In the genomic region with DNA sequence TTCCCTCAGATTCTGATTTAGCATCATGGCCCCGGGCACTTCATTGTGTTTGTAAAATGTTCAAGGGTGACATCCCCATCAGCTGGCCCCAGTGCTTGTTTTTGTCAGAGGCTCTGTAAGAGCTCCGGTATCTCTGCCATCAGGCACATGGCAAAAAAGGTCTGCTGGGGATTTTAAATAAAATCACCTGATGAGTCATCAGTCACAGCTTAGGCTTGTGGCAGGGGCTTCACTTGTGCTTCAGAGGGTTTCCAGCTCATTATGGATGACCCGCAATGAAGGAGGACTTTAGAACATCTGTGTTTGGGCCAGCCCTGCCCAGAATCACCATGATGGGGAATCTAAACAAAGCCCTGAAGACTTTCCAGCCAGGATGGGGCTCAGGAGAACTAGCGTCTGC, we compare ENCODE assay signal across 24 cellular contexts.
DNase-seq lines count a peak whose midpoint lies in the region; ATAC-seq and TF ChIP-seq lines count a peak whose summit lies in the region.
"Had no signal": no experiment of that assay in that cellular context is flagged by ENCODE, and none has a peak within 500 bp of the region (broad histone marks: within the 10 kb centered on the region; RNA-seq: fewer than 3 reads in every experiment).

No MANE protein-coding gene starts in this region.

- POLR2A ChIA-PET in activated CD4-positive, alpha-beta T cell treated with anti-CD3 and anti-CD28 coated beads for 36 hours (lab: Charles Lee) = interaction anchor here (0.6 kb wide), 1 partner anchor 14 kb away, joined by 3 read pairs; no protein-coding TSS in a partner anchor

- peaks cover 11% of the 10 kb centered on the region for H3K4me1 Mint-ChIP-seq in activated CD4-positive, alpha-beta T cell treated with anti-CD3 and anti-CD28 coated beads for 36 hours
- H3K4me1 Mint-ChIP-seq in activated CD4-positive, alpha-beta T cell treated with anti-CD3 and anti-CD28 coated beads, Interleukin-2, amount 10 ng/mL, durations not matched to agents 24 days and 14 days = peaks cover 6% of the 10 kb centered on the region

- no peaks in the 10 kb centered on the region for H3K36me3 Mint-ChIP-seq in activated CD4-positive, alpha-beta T cell treated with anti-CD3 and anti-CD28 coated beads for 36 hours (ENCODE audit: low read depth)
- H3K36me3 Mint-ChIP-seq in activated CD4-positive, alpha-beta T cell treated with anti-CD3 and anti-CD28 coated beads, Interleukin-2, amount 10 ng/mL, durations not matched to agents 24 days and 14 days (ENCODE audit: low read depth) = no peaks in the 10 kb centered on the region
- H3K36me3 Mint-ChIP-seq: CD4-positive, CD25-positive, alpha-beta regulatory T cell had no signal

- ATAC-seq in activated CD4-positive, alpha-beta T cell treated with anti-CD3 and anti-CD28 coated beads for 36 hours = peak; percentile 49
- ATAC-seq in stimulated activated naive CD8-positive, alpha-beta T cell treated with anti-CD3 and anti-CD28 coated beads, Interleukin-15, Interleukin-2, amounts not matched to agents 100 U/mL and 50 U/mL, for 24 hours = peak; percentile 41
- ATAC-seq in left ventricle myocardium superior = no peak
- ATAC-seq: GM23338, HepG2, Panc1 had no signal

- H3K9me3 Mint-ChIP-seq in activated CD4-positive, alpha-beta T cell treated with anti-CD3 and anti-CD28 coated beads for 36 hours (ENCODE audit: low read depth) = peaks cover 3% of the 10 kb centered on the region
- peaks cover 17% of the 10 kb centered on the region for H3K9me3 Mint-ChIP-seq in activated CD4-positive, alpha-beta T cell treated with anti-CD3 and anti-CD28 coated beads, Interleukin-2, amount 10 ng/mL, durations not matched to agents 24 days and 14 days

- intact Hi-C loops in activated CD4-positive, alpha-beta T cell treated with anti-CD3 and anti-CD28 coated beads for 36 hours (cut with DNase I, micrococcal nuclease) = no loop called here
- intact Hi-C loops in activated CD4-positive, alpha-beta T cell treated with anti-CD3 and anti-CD28 coated beads, Interleukin-2, amount 10 ng/mL, durations not matched to agents 24 days and 14 days (cut with micrococcal nuclease) = no loop called here
- intact Hi-C loops in vagina (cut with DNase I) = no loop called here
- intact Hi-C loops in left ventricle myocardium superior (cut with micrococcal nuclease) = no loop called here

- no peak for TF ChIP-seq POLR2A in vagina (IDR thresholded peaks at IDR 0.05)

- peaks cover 4% of the 10 kb centered on the region for H3K27me3 Mint-ChIP-seq in activated CD4-positive, alpha-beta T cell treated with anti-CD3 and anti-CD28 coated beads for 36 hours
- H3K27me3 Mint-ChIP-seq in activated CD4-positive, alpha-beta T cell treated with anti-CD3 and anti-CD28 coated beads, Interleukin-2, amount 10 ng/mL, durations not matched to agents 24 days and 14 days = peaks cover 2% of the 10 kb centered on the region

- TF ChIP-seq CTCF in GM12865 (IDR thresholded peaks at IDR 0.05; ENCODE audit: insufficient read depth, low read depth, low read length, missing control alignments) = no peak
- TF ChIP-seq CTCF in vagina (IDR thresholded peaks at IDR 0.05) = no peak

- H3K9me3 ChIP-seq in vagina = no peaks in the 10 kb centered on the region
- H3K9me3 ChIP-seq: BLaER1, SK-N-SH had no signal

- H3K4me3 Mint-ChIP-seq in activated CD4-positive, alpha-beta T cell treated with anti-CD3 and anti-CD28 coated beads for 36 hours = no peak overlapping the region
- no peak overlapping the region for H3K4me3 Mint-ChIP-seq in activated CD4-positive, alpha-beta T cell treated with anti-CD3 and anti-CD28 coated beads, Interleukin-2, amount 10 ng/mL, durations not matched to agents 24 days and 14 days
- H3K4me3 Mint-ChIP-seq: GM23338, H9 had no signal

- no peak overlapping the region for H3K27ac ChIP-seq in vagina
- H3K27ac ChIP-seq: 22Rv1, BLaER1 had no signal

- H3K36me3 ChIP-seq in vagina = no peaks in the 10 kb centered on the region
- H3K36me3 ChIP-seq: BLaER1 had no signal

- H3K27ac Mint-ChIP-seq in activated CD4-positive, alpha-beta T cell treated with anti-CD3 and anti-CD28 coated beads for 36 hours = no peak overlapping the region
- no peak overlapping the region for H3K27ac Mint-ChIP-seq in activated CD4-positive, alpha-beta T cell treated with anti-CD3 and anti-CD28 coated beads, Interleukin-2, amount 10 ng/mL, durations not matched to agents 24 days and 14 days
- H3K27ac Mint-ChIP-seq: GM23338, H9 had no signal

- CTCF ChIA-PET in activated CD4-positive, alpha-beta T cell treated with anti-CD3 and anti-CD28 coated beads for 36 hours (lab: Charles Lee) = interaction anchor here (0.7 to 1.1 kb wide), 2 partner anchors 8 to 191 kb away, joined by 3 read pairs; no protein-coding TSS in a partner anchor

- H3K27me3 ChIP-seq in vagina = no peaks in the 10 kb centered on the region
- H3K27me3 ChIP-seq: BLaER1 had no signal

- no peak overlapping the region for H3K4me3 ChIP-seq in GM12865 (ENCODE audit: low read depth, low read length)
- no peak overlapping the region for H3K4me3 ChIP-seq in vagina
- H3K4me3 ChIP-seq: BLaER1, GM23338 had no signal

- no peak for DNase-seq in activated CD4-positive, alpha-beta T cell treated with anti-CD3 and anti-CD28 coated beads for 36 hours
- no peak for DNase-seq in activated CD4-positive, alpha-beta T cell treated with anti-CD3 and anti-CD28 coated beads, Interleukin-2, amount 10 ng/mL, durations not matched to agents 24 days and 14 days
- DNase-seq in GM12865 (ENCODE audit: low read depth) (peak; percentile 32), RPMI7951 (ENCODE audit: low read depth) (peak; percentile 48), vagina (ENCODE audit: extremely low spot score in 2 of 2) (no peak), A172 (ENCODE audit: low spot score) (no peak), left ventricle myocardium superior (no peak)
- no peak for DNase-seq in stimulated activated naive CD8-positive, alpha-beta T cell treated with anti-CD3 and anti-CD28 coated beads, Interleukin-15, Interleukin-2, amounts not matched to agents 100 U/mL and 50 U/mL, for 24 hours
- DNase-seq: CD4-positive, CD25-positive, alpha-beta regulatory T cell; DMS153; H9; KBM-7; MM.1S; NCI-H1694; NCI-H2029 treated with DMSO at 0.1 percent for 48 hours; NCI-H446 treated with DMSO at 0.1 percent for 48 hours; NCI-H526; SIG-M5; SK-N-SH had no signal

- H3K4me1 ChIP-seq in vagina = peaks cover 16% of the 10 kb centered on the region

Comparison
In these comparisons a context has a peak if more than half of its experiments do, and no peak if none do; other contexts are left out.
1. DNase-seq: peak in GM12865 (single experiment) and RPMI7951 (single experiment); none in activated CD4-positive, alpha-beta T cell treated with anti-CD3 and anti-CD28 coated beads for 36 hours (single experiment), activated CD4-positive, alpha-beta T cell treated with anti-CD3 and anti-CD28 coated beads, Interleukin-2, amount 10 ng/mL, durations not matched to agents 24 days and 14 days (single experiment), stimulated activated naive CD8-positive, alpha-beta T cell treated with anti-CD3 and anti-CD28 coated beads, Interleukin-15, Interleukin-2, amounts not matched to agents 100 U/mL and 50 U/mL, for 24 hours (single experiment), vagina (0 of 2), A172 (single experiment) and left ventricle myocardium superior (single experiment).